Comparison of ENCODE assay signal across 1 cellular context in the genomic region with DNA sequence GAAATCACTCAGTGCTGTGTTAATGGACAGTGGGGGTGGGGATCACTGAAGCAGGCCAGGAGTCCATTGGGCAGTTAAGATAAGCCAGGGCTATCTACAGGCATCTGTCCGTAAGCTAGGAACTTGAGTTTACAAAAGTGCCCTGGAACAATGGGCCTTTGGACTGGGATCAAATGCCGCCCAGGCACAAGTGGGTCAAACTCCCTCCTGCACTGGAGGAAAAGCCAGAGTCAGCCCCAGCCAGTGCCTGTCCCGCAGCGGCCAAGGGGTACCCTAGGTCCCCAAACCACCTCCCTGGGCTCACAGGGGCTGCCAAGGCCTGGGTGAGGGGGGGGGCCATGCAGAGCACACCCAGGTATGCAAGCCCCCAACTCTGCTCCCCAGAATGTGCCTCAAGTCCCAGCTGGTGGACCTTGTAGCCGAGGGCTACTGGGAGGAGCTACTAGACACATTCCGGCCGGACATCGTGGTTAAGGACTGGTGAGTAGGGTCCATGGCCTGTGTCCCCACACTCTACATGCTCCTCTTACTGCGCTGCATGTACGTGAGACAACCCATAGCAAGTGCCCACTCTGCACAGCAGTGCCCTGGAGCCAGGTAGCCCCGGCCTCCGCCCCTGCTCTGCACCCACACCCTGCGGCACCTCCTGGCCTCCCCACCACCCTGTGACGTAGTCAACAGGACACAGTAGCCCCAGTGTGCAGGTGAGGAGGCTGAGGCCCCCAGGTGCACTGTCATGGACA.
TF ChIP-seq lines count a peak whose summit lies in the region.

No MANE protein-coding gene starts in this region.

TF ChIP-seq in K562, 482 proteins besides CTCF, POLR2A, EP300 and RAD21 (continued from another document and continues in another):
- TF ChIP-seq, protein P1, sequence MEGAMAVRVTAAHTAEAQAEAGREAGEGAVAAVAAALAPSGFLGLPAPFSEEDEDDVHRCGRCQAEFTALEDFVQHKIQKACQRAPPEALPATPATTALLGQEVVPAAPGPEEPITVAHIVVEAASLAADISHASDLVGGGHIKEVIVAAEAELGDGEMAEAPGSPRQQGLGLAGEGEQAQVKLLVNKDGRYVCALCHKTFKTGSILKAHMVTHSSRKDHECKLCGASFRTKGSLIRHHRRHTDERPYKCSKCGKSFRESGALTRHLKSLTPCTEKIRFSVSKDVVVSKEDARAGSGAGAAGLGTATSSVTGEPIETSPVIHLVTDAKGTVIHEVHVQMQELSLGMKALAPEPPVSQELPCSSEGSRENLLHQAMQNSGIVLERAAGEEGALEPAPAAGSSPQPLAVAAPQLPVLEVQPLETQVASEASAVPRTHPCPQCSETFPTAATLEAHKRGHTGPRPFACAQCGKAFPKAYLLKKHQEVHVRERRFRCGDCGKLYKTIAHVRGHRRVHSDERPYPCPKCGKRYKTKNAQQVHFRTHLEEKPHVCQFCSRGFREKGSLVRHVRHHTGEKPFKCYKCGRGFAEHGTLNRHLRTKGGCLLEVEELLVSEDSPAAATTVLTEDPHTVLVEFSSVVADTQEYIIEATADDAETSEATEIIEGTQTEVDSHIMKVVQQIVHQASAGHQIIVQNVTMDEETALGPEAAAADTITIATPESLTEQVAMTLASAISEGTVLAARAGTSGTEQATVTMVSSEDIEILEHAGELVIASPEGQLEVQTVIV (CRISPR knock-in tag; IDR thresholded peaks at IDR 0.05; ENCODE audit: borderline replicate concordance), result no peak
- no peak for TF ChIP-seq PCBP2 (IDR thresholded peaks at IDR 0.05; ENCODE audit: low read depth, low read length, poor library complexity, severe bottlenecking)
- TF ChIP-seq NR2C1 (IDR thresholded peaks at IDR 0.05), result no peak
- TF ChIP-seq NR2C1 (tag; IDR thresholded peaks at IDR 0.05), result 0 out of 2 replicates have a peak, but pooled peaks have one; percentile 31
- TF ChIP-seq SP1 (CRISPR knock-in tag; IDR thresholded peaks at IDR 0.05), result peak; percentile 48; the same call in 1 of the 2 replicates
- TF ChIP-seq, protein P2, sequence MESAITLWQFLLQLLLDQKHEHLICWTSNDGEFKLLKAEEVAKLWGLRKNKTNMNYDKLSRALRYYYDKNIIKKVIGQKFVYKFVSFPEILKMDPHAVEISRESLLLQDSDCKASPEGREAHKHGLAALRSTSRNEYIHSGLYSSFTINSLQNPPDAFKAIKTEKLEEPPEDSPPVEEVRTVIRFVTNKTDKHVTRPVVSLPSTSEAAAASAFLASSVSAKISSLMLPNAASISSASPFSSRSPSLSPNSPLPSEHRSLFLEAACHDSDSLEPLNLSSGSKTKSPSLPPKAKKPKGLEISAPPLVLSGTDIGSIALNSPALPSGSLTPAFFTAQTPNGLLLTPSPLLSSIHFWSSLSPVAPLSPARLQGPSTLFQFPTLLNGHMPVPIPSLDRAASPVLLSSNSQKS (CRISPR knock-in tag; IDR thresholded peaks at IDR 0.05), result no peak
- TF ChIP-seq JUND (IDR thresholded peaks at IDR 0.05; ENCODE audit: borderline replicate concordance, low read depth, low read length), result peak; percentile 77; the same call in 1 of the 2 replicates
- TF ChIP-seq JUND (tag; IDR thresholded peaks at IDR 0.05; ENCODE audit: borderline replicate concordance, low read depth, low read length), result no peak; the same call in 2 of the 3 replicates
- no peak for TF ChIP-seq FUS (optimal IDR thresholded peaks at IDR 0.05; ENCODE audit: low read depth, low read length)
- TF ChIP-seq, protein P3, sequence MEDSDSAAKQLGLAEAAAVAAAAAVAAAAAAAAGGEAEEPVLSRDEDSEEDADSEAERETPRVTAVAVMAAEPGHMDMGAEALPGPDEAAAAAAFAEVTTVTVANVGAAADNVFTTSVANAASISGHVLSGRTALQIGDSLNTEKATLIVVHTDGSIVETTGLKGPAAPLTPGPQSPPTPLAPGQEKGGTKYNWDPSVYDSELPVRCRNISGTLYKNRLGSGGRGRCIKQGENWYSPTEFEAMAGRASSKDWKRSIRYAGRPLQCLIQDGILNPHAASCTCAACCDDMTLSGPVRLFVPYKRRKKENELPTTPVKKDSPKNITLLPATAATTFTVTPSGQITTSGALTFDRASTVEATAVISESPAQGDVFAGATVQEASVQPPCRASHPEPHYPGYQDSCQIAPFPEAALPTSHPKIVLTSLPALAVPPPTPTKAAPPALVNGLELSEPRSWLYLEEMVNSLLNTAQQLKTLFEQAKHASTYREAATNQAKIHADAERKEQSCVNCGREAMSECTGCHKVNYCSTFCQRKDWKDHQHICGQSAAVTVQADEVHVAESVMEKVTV (CRISPR knock-in tag; IDR thresholded peaks at IDR 0.05), result no peak
- TF ChIP-seq ZNF431 (CRISPR knock-in tag; IDR thresholded peaks at IDR 0.05), result no peak
- TF ChIP-seq CREM (IDR thresholded peaks at IDR 0.05; ENCODE audit: low read depth), result peak; percentile 73
- no peak for TF ChIP-seq PTBP1 (IDR thresholded peaks at IDR 0.05; ENCODE audit: low read depth, low read length)
- TF ChIP-seq SREBF1 (IDR thresholded peaks at IDR 0.05; ENCODE audit: borderline replicate concordance, low read depth, low read length), result no peak
- TF ChIP-seq, protein P4, sequence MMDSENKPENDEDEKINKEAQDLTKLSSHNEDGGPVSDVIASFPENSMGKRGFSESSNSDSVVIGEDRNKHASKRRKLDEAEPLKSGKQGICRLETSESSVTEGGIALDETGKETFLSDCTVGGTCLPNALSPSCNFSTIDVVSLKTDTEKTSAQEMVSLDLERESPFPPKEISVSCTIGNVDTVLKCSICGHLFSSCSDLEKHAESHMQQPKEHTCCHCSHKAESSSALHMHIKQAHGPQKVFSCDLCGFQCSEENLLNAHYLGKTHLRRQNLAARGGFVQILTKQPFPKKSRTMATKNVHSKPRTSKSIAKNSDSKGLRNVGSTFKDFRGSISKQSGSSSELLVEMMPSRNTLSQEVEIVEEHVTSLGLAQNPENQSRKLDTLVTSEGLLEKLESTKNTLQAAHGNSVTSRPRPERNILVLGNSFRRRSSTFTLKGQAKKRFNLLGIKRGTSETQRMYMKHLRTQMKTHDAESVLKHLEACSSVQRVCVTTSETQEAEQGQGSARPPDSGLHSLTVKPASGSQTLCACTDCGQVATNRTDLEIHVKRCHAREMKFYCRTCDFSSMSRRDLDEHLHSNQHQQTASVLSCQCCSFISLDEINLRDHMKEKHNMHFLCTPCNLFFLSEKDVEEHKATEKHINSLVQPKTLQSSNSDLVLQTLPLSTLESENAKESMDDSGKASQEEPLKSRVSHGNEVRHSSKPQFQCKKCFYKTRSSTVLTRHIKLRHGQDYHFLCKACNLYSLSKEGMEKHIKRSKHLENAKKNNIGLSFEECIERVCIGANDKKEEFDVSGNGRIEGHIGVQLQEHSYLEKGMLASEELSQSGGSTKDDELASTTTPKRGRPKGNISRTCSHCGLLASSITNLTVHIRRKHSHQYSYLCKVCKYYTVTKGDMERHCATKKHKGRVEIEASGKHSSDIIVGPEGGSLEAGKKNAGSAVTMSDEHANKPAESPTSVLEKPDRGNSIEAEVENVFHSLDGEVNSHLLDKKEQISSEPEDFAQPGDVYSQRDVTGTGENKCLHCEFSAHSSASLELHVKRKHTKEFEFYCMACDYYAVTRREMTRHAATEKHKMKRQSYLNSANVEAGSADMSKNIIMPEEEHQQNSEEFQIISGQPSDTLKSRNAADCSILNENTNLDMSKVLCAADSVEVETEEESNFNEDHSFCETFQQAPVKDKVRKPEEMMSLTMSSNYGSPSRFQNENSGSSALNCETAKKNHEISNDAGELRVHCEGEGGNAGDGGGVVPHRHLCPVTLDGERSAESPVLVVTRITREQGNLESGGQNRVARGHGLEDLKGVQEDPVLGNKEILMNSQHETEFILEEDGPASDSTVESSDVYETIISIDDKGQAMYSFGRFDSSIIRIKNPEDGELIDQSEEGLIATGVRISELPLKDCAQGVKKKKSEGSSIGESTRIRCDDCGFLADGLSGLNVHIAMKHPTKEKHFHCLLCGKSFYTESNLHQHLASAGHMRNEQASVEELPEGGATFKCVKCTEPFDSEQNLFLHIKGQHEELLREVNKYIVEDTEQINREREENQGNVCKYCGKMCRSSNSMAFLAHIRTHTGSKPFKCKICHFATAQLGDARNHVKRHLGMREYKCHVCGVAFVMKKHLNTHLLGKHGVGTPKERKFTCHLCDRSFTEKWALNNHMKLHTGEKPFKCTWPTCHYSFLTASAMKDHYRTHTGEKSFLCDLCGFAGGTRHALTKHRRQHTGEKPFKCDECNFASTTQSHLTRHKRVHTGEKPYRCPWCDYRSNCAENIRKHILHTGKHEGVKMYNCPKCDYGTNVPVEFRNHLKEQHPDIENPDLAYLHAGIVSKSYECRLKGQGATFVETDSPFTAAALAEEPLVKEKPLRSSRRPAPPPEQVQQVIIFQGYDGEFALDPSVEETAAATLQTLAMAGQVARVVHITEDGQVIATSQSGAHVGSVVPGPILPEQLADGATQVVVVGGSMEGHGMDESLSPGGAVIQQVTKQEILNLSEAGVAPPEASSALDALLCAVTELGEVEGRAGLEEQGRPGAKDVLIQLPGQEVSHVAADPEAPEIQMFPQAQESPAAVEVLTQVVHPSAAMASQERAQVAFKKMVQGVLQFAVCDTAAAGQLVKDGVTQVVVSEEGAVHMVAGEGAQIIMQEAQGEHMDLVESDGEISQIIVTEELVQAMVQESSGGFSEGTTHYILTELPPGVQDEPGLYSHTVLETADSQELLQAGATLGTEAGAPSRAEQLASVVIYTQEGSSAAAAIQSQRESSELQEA (IDR thresholded peaks at IDR 0.05; ENCODE audit: low read depth), result no peak
- TF ChIP-seq, protein P5, sequence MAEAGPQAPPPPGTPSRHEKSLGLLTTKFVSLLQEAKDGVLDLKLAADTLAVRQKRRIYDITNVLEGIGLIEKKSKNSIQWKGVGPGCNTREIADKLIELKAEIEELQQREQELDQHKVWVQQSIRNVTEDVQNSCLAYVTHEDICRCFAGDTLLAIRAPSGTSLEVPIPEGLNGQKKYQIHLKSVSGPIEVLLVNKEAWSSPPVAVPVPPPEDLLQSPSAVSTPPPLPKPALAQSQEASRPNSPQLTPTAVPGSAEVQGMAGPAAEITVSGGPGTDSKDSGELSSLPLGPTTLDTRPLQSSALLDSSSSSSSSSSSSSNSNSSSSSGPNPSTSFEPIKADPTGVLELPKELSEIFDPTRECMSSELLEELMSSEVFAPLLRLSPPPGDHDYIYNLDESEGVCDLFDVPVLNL (CRISPR knock-in tag; IDR thresholded peaks at IDR 0.05; ENCODE audit: low read depth), result no peak
- peak; percentile 77; the same call in 1 of the 2 replicates for TF ChIP-seq FOXM1 (IDR thresholded peaks at IDR 0.05; ENCODE audit: low read depth)
- no peak for TF ChIP-seq FOXM1 (CRISPR knock-in tag; IDR thresholded peaks at IDR 0.05; ENCODE audit: low read depth)
- peak; percentile 70; the same call in 1 of the 2 replicates for TF ChIP-seq ZBTB17 (CRISPR knock-in tag; IDR thresholded peaks at IDR 0.05)
- TF ChIP-seq HMG20A (CRISPR knock-in tag; conservative IDR thresholded peaks at IDR 0.05), result no peak
- TF ChIP-seq, protein P6, sequence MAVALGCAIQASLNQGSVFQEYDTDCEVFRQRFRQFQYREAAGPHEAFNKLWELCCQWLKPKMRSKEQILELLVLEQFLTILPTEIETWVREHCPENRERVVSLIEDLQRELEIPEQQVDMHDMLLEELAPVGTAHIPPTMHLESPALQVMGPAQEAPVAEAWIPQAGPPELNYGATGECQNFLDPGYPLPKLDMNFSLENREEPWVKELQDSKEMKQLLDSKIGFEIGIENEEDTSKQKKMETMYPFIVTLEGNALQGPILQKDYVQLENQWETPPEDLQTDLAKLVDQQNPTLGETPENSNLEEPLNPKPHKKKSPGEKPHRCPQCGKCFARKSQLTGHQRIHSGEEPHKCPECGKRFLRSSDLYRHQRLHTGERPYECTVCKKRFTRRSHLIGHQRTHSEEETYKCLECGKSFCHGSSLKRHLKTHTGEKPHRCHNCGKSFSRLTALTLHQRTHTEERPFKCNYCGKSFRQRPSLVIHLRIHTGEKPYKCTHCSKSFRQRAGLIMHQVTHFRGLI (CRISPR knock-in tag; IDR thresholded peaks at IDR 0.05), result no peak
- TF ChIP-seq ZNF282 (CRISPR knock-in tag; IDR thresholded peaks at IDR 0.05), result no peak
- no peak for TF ChIP-seq DDX20 (tag; IDR thresholded peaks at IDR 0.05; ENCODE audit: low read depth)
- TF ChIP-seq ESRRA (IDR thresholded peaks at IDR 0.05; ENCODE audit: borderline replicate concordance, low read depth), result peak; percentile 41
- TF ChIP-seq MYBL2 (IDR thresholded peaks at IDR 0.05; ENCODE audit: low read depth), result no peak
- no peak for TF ChIP-seq MYBL2 (CRISPR knock-in tag; IDR thresholded peaks at IDR 0.05; ENCODE audit: borderline replicate concordance)
- TF ChIP-seq CBX1 (IDR thresholded peaks at IDR 0.05; ENCODE audit: low read depth), result 0 out of 2 replicates have a peak, but pooled peaks have one; percentile 40
- TF ChIP-seq, protein P7, sequence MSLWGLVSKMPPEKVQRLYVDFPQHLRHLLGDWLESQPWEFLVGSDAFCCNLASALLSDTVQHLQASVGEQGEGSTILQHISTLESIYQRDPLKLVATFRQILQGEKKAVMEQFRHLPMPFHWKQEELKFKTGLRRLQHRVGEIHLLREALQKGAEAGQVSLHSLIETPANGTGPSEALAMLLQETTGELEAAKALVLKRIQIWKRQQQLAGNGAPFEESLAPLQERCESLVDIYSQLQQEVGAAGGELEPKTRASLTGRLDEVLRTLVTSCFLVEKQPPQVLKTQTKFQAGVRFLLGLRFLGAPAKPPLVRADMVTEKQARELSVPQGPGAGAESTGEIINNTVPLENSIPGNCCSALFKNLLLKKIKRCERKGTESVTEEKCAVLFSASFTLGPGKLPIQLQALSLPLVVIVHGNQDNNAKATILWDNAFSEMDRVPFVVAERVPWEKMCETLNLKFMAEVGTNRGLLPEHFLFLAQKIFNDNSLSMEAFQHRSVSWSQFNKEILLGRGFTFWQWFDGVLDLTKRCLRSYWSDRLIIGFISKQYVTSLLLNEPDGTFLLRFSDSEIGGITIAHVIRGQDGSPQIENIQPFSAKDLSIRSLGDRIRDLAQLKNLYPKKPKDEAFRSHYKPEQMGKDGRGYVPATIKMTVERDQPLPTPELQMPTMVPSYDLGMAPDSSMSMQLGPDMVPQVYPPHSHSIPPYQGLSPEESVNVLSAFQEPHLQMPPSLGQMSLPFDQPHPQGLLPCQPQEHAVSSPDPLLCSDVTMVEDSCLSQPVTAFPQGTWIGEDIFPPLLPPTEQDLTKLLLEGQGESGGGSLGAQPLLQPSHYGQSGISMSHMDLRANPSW (CRISPR knock-in tag; IDR thresholded peaks at IDR 0.05), result no peak
- TF ChIP-seq CCAR2 (IDR thresholded peaks at IDR 0.05; ENCODE audit: low read depth, low read length), result no peak
- TF ChIP-seq DPF2 (IDR thresholded peaks at IDR 0.05), result peak; percentile 88
- no peak for TF ChIP-seq KAT8 (IDR thresholded peaks at IDR 0.05; ENCODE audit: low read depth)
- TF ChIP-seq NFATC3 (IDR thresholded peaks at IDR 0.05), result no peak
- peak; percentile 63; the same call in 1 of the 2 replicates for TF ChIP-seq ZBED1 (IDR thresholded peaks at IDR 0.05)
- TF ChIP-seq GABPB1 (CRISPR knock-in tag; IDR thresholded peaks at IDR 0.05), result peak; percentile 45; the same call in 1 of the 2 replicates
- TF ChIP-seq, protein P8, sequence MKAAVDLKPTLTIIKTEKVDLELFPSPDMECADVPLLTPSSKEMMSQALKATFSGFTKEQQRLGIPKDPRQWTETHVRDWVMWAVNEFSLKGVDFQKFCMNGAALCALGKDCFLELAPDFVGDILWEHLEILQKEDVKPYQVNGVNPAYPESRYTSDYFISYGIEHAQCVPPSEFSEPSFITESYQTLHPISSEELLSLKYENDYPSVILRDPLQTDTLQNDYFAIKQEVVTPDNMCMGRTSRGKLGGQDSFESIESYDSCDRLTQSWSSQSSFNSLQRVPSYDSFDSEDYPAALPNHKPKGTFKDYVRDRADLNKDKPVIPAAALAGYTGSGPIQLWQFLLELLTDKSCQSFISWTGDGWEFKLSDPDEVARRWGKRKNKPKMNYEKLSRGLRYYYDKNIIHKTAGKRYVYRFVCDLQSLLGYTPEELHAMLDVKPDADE (conservative IDR thresholded peaks at IDR 0.05; ENCODE audit: control insufficient read depth, low read depth, low read length), result 0 out of 2 replicates have a peak, but pooled peaks have one; percentile 38
